ENCODE assay signal across 10 cellular contexts in genomic region chr6:49951926-49952325, GRCh38. TPM values are rescaled to one million over a fixed set of nuclear protein-coding genes. Genes with fewer than 3 reads are reported as not detected.
"Had no signal": no experiment of that assay in that cellular context is flagged by ENCODE, and none has a peak within 500 bp of the region (broad histone marks: within the 10 kb centered on the region; RNA-seq: fewer than 3 reads in every experiment).

No MANE protein-coding gene starts in this region.

- H3K4me3 ChIP-seq: GM23248, HAP-1 had no signal

- DNase-seq: GM23248, H7, HFFc6, KG1 had no signal

- H3K27ac ChIP-seq: GM23248 had no signal

- H2AFZ ChIP-seq: GM23248 had no signal

- H3K4me1 ChIP-seq: HAP-1 had no signal

- H3K36me3 ChIP-seq: HAP-1 had no signal

- FAIRE-seq: HTR-8/SVneo had no signal

- ATAC-seq: HCT116 had no signal

- H3K9ac ChIP-seq: GM23248 had no signal

- H3K9me3 ChIP-seq: HAP-1 had no signal

RNA-seq across cellular contexts. Expression of gene DEFB114, which starts 12.0 kb away (rescaled TPM):
- total RNA-seq: GM23248, H4, H7, HFFc6, HT-29 had no signal
- polyA plus RNA-seq: GM23248, IgD-negative memory B cell had no signal

RNA-seq across cellular contexts. Expression of gene DEFB113, which starts 17.5 kb away (rescaled TPM):
- total RNA-seq: GM23248, H4, H7, HFFc6, HT-29 had no signal
- polyA plus RNA-seq: GM23248, IgD-negative memory B cell had no signal
